In genomic region chr9:75051285-75051684, GRCh38 we compare ENCODE assay signal across 34 cellular contexts.
"Had no signal": no experiment of that assay in that cellular context is flagged by ENCODE, and none has a peak within 500 bp of the region (broad histone marks: within the 10 kb centered on the region; RNA-seq: fewer than 3 reads in every experiment).

No MANE protein-coding gene starts in this region.

- H3K9me3 ChIP-seq: adrenal gland, body of pancreas, breast epithelium had no signal

- H3K27ac ChIP-seq: adrenal gland, body of pancreas, brain microvascular endothelial cell, breast epithelium, VCaP had no signal

- H3K4me3 ChIP-seq: adrenal gland, body of pancreas, breast epithelium had no signal

- H3K27me3 ChIP-seq: adrenal gland, body of pancreas, brain microvascular endothelial cell, breast epithelium had no signal

- FAIRE-seq: astrocyte, TTC549 had no signal

- H3K4me1 ChIP-seq: adrenal gland, body of pancreas, breast epithelium had no signal

- ATAC-seq: activated CD8-positive, alpha-beta T cell treated with anti-CD3 and anti-CD28 coated beads for 36 hours; activated naive CD4-positive, alpha-beta T cell treated with anti-CD3 and anti-CD28 coated beads, Interleukin-2, amount 50 U/mL, for 72 hours; activated T-cell treated with anti-CD3 and anti-CD28 coated beads, Interleukin-2, amount 50 U/mL, for 4 hours; activated T-cell treated with anti-CD3 and anti-CD28 coated beads, Interleukin-2, amount 50 U/mL, for 72 hours; activated T-helper 17 cell treated with anti-CD3 and anti-CD28 coated beads, Interleukin-2, amount 50 U/mL, for 72 hours; body of pancreas had no signal

- DNase-seq: activated B cell treated with CpG ODN at 0.5 μM for 24 hours; activated CD4-positive, alpha-beta memory T cell treated with anti-CD3 and anti-CD28 coated beads for 36 hours; activated CD4-positive, alpha-beta T cell treated with anti-CD3 and anti-CD28 coated beads for 4 hours; activated CD4-positive, alpha-beta T cell treated with anti-CD3 and anti-CD28 coated beads, Interleukin-2, amount 10 ng/mL, durations not matched to agents 24 days and 14 days; activated CD4-positive, alpha-beta T cell treated with anti-CD3 and anti-CD28 coated beads, Interleukin-2, amount 50 U/mL, for 1 hour; activated CD4-positive, alpha-beta T cell treated with anti-CD3 and anti-CD28 coated beads, Interleukin-2, amount 50 U/mL, for 4 hours; activated CD4-positive, CD25-positive, alpha-beta regulatory T cell treated with anti-CD3 and anti-CD28 coated beads, Interleukin-2, amount 50 U/mL, for 72 hours; activated CD8-positive, alpha-beta memory T cell treated with anti-CD3 and anti-CD28 coated beads, Interleukin-2, amount 50 U/mL, for 4 hours; activated CD8-positive, alpha-beta T cell treated with anti-CD3 and anti-CD28 coated beads for 36 hours; activated effector memory CD4-positive, alpha-beta T cell treated with anti-CD3 and anti-CD28 coated beads, Interleukin-2, amount 50 U/mL, for 16 hours; activated gamma-delta T cell treated with Interleukin-2 at 50 U/mL for 16 hours; activated naive CD4-positive, alpha-beta T cell; activated naive CD4-positive, alpha-beta T cell treated with anti-CD3 and anti-CD28 coated beads for 36 hours; activated naive CD4-positive, alpha-beta T cell treated with anti-CD3 and anti-CD28 coated beads, Interleukin-2, amount 50 U/mL, for 16 hours; activated naive CD8-positive, alpha-beta T cell treated with anti-CD3 and anti-CD28 coated beads for 36 hours; activated T-cell treated with anti-CD3 and anti-CD28 coated beads for 4 hours; activated T-cell treated with anti-CD3 and anti-CD28 coated beads, Interleukin-2, amount 50 U/mL, for 1 hour; activated T-cell treated with anti-CD3 and anti-CD28 coated beads, Interleukin-2, amount 50 U/mL, for 4 hours; activated T-cell treated with anti-CD3 and anti-CD28 coated beads, Interleukin-2, amount 50 U/mL, for 72 hours; adrenal gland; amniotic stem cell; aorta; body of pancreas; brain microvascular endothelial cell; central memory CD4-positive, alpha-beta T cell; T-helper 1 cell; T-helper 2 cell; T-helper 9 cell had no signal

- H3K36me3 ChIP-seq: adrenal gland, brain microvascular endothelial cell, breast epithelium had no signal
